ENCODE assay signal across 13 cellular contexts in genomic region chr3:31546152-31546551, GRCh38. TPM values are rescaled to one million over a fixed set of nuclear protein-coding genes. Genes with fewer than 3 reads are reported as not detected.
DNase-seq lines count a peak whose midpoint lies in the region; ATAC-seq and TF ChIP-seq lines count a peak whose summit lies in the region.
"Had no signal": no experiment of that assay in that cellular context is flagged by ENCODE, and none has a peak within 500 bp of the region (broad histone marks: within the 10 kb centered on the region; RNA-seq: fewer than 3 reads in every experiment).

No MANE protein-coding gene starts in this region.

- no peak for TF ChIP-seq EP300 in esophagus muscularis mucosa (IDR thresholded peaks at IDR 0.05)

- H3K27me3 ChIP-seq in cardiac muscle cell (no peaks in the 10 kb centered on the region), lower lobe of right lung (ENCODE audit: low read depth) (no peaks in the 10 kb centered on the region), esophagus muscularis mucosa (no peaks in the 10 kb centered on the region)
- H3K27me3 ChIP-seq: brain microvascular endothelial cell, uterus had no signal

- H3K4me1 ChIP-seq in cardiac muscle cell (ENCODE audit: low read depth) (peaks cover 25% of the 10 kb centered on the region), lower lobe of right lung (peaks cover 76% of the 10 kb centered on the region), esophagus muscularis mucosa (peaks cover 20 to 71% (median 59%) of the 10 kb centered on the region in 4 donors)
- H3K4me1 ChIP-seq: uterus had no signal

- peak; percentile 33 to 48 for DNase-seq in cardiac muscle cell (ENCODE audit: low read depth in 1 of 2, low spot score in 1 of 2)
- DNase-seq in cardiac septum (ENCODE audit: low spot score) = no peak
- DNase-seq in cardiac fibroblast (ENCODE audit: low read depth in 2 of 2) = peak; percentile 29 to 74
- DNase-seq in lower lobe of right lung = no peak
- DNase-seq in esophagus muscularis mucosa (ENCODE audit: extremely low spot score) = no peak
- no peak for DNase-seq in NCI-H748 (lab: John Stamatoyannopoulos, UW; ENCODE audit: unreplicated experiment)
- DNase-seq in SIG-M5 treated with dmso at 0.1 percent for 504 hours (lab: John Stamatoyannopoulos, UW; ENCODE audit: unreplicated experiment) = no peak
- DNase-seq: activated CD4-positive, alpha-beta T cell treated with anti-CD3 and anti-CD28 coated beads for 4 hours; brain microvascular endothelial cell; NCI-H226; stimulated activated CD4-positive, alpha-beta T cell treated with anti-CD3 and anti-CD28 coated beads, Interleukin-2, amount 100 ng/mL, for 24 hours; uterus had no signal

- no peak for TF ChIP-seq POLR2A in esophagus muscularis mucosa (IDR thresholded peaks at IDR 0.05; ENCODE audit: low read depth)

- TF ChIP-seq CTCF in cardiac muscle cell (IDR thresholded peaks at IDR 0.05; ENCODE audit: low read depth, low read length) = no peak
- no peak for TF ChIP-seq CTCF in cardiac fibroblast (IDR thresholded peaks at IDR 0.05; ENCODE audit: low read depth, low read length)
- TF ChIP-seq CTCF in lower lobe of right lung (IDR thresholded peaks at IDR 0.05) = no peak
- TF ChIP-seq CTCF in esophagus muscularis mucosa (IDR thresholded peaks at IDR 0.05) = no peak

- 77% methylated on average over 1 of the region's 1 CpG for WGBS in esophagus muscularis mucosa

- peak; percentile 53 to 54 for ATAC-seq in lower lobe of right lung
- no peak for ATAC-seq in HG03469 (IDR thresholded peaks at IDR 0.05; ENCODE audit: unreplicated experiment)

- no peak overlapping the region for H3K4me3 ChIP-seq in cardiac muscle cell
- no peak overlapping the region for H3K4me3 ChIP-seq in cardiac fibroblast (replicated peaks in 1 of 2; ENCODE audit: low read depth in 2 of 2, low read length in 2 of 2)
- no peak overlapping the region for H3K4me3 ChIP-seq in lower lobe of right lung
- no peak overlapping the region for H3K4me3 ChIP-seq in esophagus muscularis mucosa
- H3K4me3 ChIP-seq: uterus had no signal

- H3K27ac ChIP-seq in cardiac muscle cell = no peak overlapping the region
- no peak overlapping the region for H3K27ac ChIP-seq in lower lobe of right lung
- no peak overlapping the region for H3K27ac ChIP-seq in esophagus muscularis mucosa (replicated peaks in 1 of 4)
- H3K27ac ChIP-seq: brain microvascular endothelial cell, uterus had no signal

- H3K9me3 ChIP-seq in cardiac muscle cell (ENCODE audit: low read depth) (no peaks in the 10 kb centered on the region), lower lobe of right lung (no peaks in the 10 kb centered on the region), esophagus muscularis mucosa (no peaks in the 10 kb centered on the region)
- H3K9me3 ChIP-seq: uterus had no signal

- intact Hi-C loops in cardiac septum (cut with DNase I) = no loop called here
- intact Hi-C loops in lower lobe of right lung (cut with DNase I) = no loop called here
- intact Hi-C loops in esophagus muscularis mucosa (cut with DNase I) = no loop called here

- H3K36me3 ChIP-seq in cardiac muscle cell (no peaks in the 10 kb centered on the region), lower lobe of right lung (no peaks in the 10 kb centered on the region), esophagus muscularis mucosa (no peaks in the 10 kb centered on the region)
- H3K36me3 ChIP-seq: brain microvascular endothelial cell, uterus had no signal

RNA-seq across cellular contexts. Expression of gene STT3B, which starts 13.4 kb away (rescaled TPM):
- total RNA-seq in cardiac muscle cell (106 and 124 TPM in 2 replicates), cardiac septum (91.3 TPM), lower lobe of right lung (106 TPM), esophagus muscularis mucosa (10 to 100 TPM; 58.8 to 74.3 (median 69.3) TPM)
- 105 and 113 TPM in 2 replicates for polyA plus RNA-seq in cardiac muscle cell

Comparison
In these comparisons a context has a peak if more than half of its experiments do, and no peak if none do; other contexts are left out.
1. DNase-seq: peak in cardiac muscle cell (2 of 2) and cardiac fibroblast (2 of 2); none in cardiac septum (single experiment), lower lobe of right lung (single experiment), esophagus muscularis mucosa (single experiment), NCI-H748 (single experiment) and SIG-M5 treated with dmso at 0.1 percent for 504 hours (single experiment).